15 cellular contexts compared by ENCODE assay signal in the genomic region with DNA sequence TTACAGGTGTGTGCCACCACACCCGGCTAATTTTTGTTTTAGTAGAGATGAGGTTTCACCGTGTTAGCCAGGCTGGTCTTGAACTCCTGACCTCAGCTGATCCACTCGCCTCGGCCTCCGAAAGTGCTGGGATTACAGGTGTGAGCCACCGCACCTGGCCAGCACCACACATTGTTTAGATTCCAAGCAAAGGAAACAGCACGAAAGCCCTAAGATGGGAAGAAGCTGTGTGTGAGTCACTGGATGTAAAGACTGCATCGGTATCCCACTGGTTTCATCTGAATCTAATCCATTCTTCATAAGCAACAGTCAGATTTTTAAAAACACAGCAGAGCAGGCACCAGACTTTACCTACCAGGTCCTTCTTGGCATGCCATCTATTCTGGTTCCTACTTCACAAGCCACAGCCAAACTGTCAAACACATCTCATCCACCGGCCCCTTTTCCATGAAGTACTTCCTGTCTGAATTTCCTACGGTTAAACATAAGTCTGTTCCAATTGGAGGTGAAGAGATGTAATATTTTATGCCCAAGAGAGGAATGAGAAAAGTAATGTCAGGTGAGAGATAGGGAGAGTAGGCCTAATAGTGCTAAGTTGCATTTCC. TPM values are rescaled to one million over a fixed set of nuclear protein-coding genes. Genes with fewer than 3 reads are reported as not detected.
DNase-seq lines count a peak whose midpoint lies in the region; ATAC-seq and TF ChIP-seq lines count a peak whose summit lies in the region.
"Had no signal": no experiment of that assay in that cellular context is flagged by ENCODE, and none has a peak within 500 bp of the region (broad histone marks: within the 10 kb centered on the region; RNA-seq: fewer than 3 reads in every experiment).

No MANE protein-coding gene starts in this region.

- TF ChIP-seq CTCF in brain microvascular endothelial cell (IDR thresholded peaks at IDR 0.05; ENCODE audit: low read depth, low read length, missing control alignments) = no peak

- in situ Hi-C loops in brain microvascular endothelial cell (cut with HindIII; ENCODE audit: low pct_ligation_motif_present, low sequenced_read_pairs) = no loop called here

- peaks cover 32 to 99% (median 95%) of the 10 kb centered on the region in 11 experiments; a peak in 20 of 22 replicates for H4K20me1 ChIP-seq in BLaER1 treated with 17β-estradiol and CSF1 and Interleukin-3, amounts not matched to agents 10 nM and 100 nM

- no peak overlapping the region for H3K9ac ChIP-seq in BLaER1 treated with 17β-estradiol and CSF1 and Interleukin-3, amounts not matched to agents 10 nM and 100 nM
- no peak overlapping the region for H3K9ac ChIP-seq in HUES48 (ENCODE audit: low read depth, low read length)

- H3K9me3 ChIP-seq in BLaER1 treated with 17β-estradiol and CSF1 and Interleukin-3, amounts not matched to agents 10 nM and 100 nM (replicated peaks in 1 of 11) = peaks cover 0 to 6% (median 0%) of the 10 kb centered on the region in 11 experiments; a peak in 2 of 22 replicates
- H3K9me3 ChIP-seq in HUES48 (ENCODE audit: control insufficient read depth, insufficient read depth, low read length) = no peaks in the 10 kb centered on the region
- H3K9me3 ChIP-seq: thoracic aorta had no signal

- no peak for ATAC-seq in HG03457 (IDR thresholded peaks at IDR 0.05; ENCODE audit: unreplicated experiment)

- peak overlapping the region in 6 of 11 experiments; percentile 1 to 37 (median 26); a peak in 8 of 22 replicates for H3K4me2 ChIP-seq in BLaER1 treated with 17β-estradiol and CSF1 and Interleukin-3, amounts not matched to agents 10 nM and 100 nM

- no peak overlapping the region for H3K4me3 ChIP-seq in BLaER1 treated with 17β-estradiol and CSF1 and Interleukin-3, amounts not matched to agents 10 nM and 100 nM
- H3K4me3 ChIP-seq in HUES48 (ENCODE audit: low read depth, low read length) = no peak overlapping the region
- no peak overlapping the region for H3K4me3 ChIP-seq in brain microvascular endothelial cell (ENCODE audit: low read depth, low read length)
- H3K4me3 ChIP-seq: thoracic aorta had no signal

- H3K4me1 ChIP-seq in BLaER1 treated with 17β-estradiol and CSF1 and Interleukin-3, amounts not matched to agents 10 nM and 100 nM = peaks cover 12 to 48% (median 29%) of the 10 kb centered on the region in 10 experiments
- H3K4me1 ChIP-seq in HUES48 (ENCODE audit: control insufficient read depth, insufficient read depth, low read length) = peaks cover 9% of the 10 kb centered on the region

- peak; percentile 24 for DNase-seq in dermis blood vessel endothelial cell
- DNase-seq in lung microvascular endothelial cell (ENCODE audit: low read depth in 2 of 2) = peak; percentile 32 to 48
- no peak for DNase-seq in brain microvascular endothelial cell
- DNase-seq in NCI-H187 treated with DMSO at 0.1 percent for 48 hours (lab: John Stamatoyannopoulos, UW) = no peak
- DNase-seq in NCI-H2081 (lab: John Stamatoyannopoulos, UW) = no peak
- DNase-seq: activated CD4-positive, alpha-beta T cell treated with anti-CD3 and anti-CD28 coated beads, Interleukin-2, amount 50 U/mL, for 48 hours; CD4-positive, alpha-beta T cell; hypothalamus; kidney glomerular epithelial cell; NCI-H1930 had no signal

- peaks cover 0 to 57% (median 45%) of the 10 kb centered on the region in 11 experiments; a peak in 21 of 22 replicates for H3K36me3 ChIP-seq in BLaER1 treated with 17β-estradiol and CSF1 and Interleukin-3, amounts not matched to agents 10 nM and 100 nM
- H3K36me3 ChIP-seq in HUES48 (ENCODE audit: control insufficient read depth, insufficient read depth, low read length) (no peaks in the 10 kb centered on the region), brain microvascular endothelial cell (replicated peaks) (no peaks in the 10 kb centered on the region)
- H3K36me3 ChIP-seq: thoracic aorta had no signal

- no peaks in the 10 kb centered on the region for H3K27me3 ChIP-seq in BLaER1 treated with 17β-estradiol and CSF1 and Interleukin-3, amounts not matched to agents 10 nM and 100 nM
- H3K27me3 ChIP-seq in HUES48 (ENCODE audit: control insufficient read depth, insufficient read depth, low read length) (no peaks in the 10 kb centered on the region), brain microvascular endothelial cell (replicated peaks) (no peaks in the 10 kb centered on the region)

- no peak overlapping the region for H3K27ac ChIP-seq in BLaER1 treated with 17β-estradiol and CSF1 and Interleukin-3, amounts not matched to agents 10 nM and 100 nM
- H3K27ac ChIP-seq in HUES48 (ENCODE audit: low read depth, low read length) (peak overlapping the region; percentile 47), brain microvascular endothelial cell (no peak overlapping the region)
- H3K27ac ChIP-seq: HL-60, thoracic aorta had no signal

RNA-seq across cellular contexts. Expression of a gene that starts 17.4 kb away (rescaled TPM):
- total RNA-seq in dermis blood vessel endothelial cell (25.7 and 29.4 TPM in 2 replicates), lung microvascular endothelial cell (14.7 and 15.5 TPM in 2 replicates)

Comparison
In these comparisons a context has a peak if more than half of its experiments do, and no peak if none do; other contexts are left out.
1. DNase-seq: peak in dermis blood vessel endothelial cell (single experiment) and lung microvascular endothelial cell (2 of 2); none in brain microvascular endothelial cell (single experiment), NCI-H187 treated with DMSO at 0.1 percent for 48 hours (single experiment) and NCI-H2081 (0 of 2).